ENCODE assay signal across 9 cellular contexts in the genomic region with DNA sequence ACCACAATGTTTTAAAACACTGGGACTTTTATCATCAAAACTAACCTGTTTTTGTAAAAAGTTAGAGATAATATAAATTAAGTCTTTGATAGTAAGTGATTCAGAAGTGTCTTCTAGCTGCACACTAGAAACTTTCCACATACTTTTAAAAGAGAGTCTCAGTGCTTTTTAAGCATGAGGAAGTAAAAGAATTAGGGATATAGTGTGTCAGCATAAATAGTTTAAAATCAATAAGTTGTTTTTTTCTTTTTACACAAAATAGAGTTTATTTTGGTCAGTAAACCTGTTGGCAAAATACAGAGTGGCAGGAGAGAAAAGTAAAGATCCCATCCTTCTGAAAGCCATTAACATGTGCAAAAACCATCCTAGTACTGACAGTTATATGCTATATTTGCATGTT. TPM values are rescaled to one million over a fixed set of nuclear protein-coding genes. Genes with fewer than 3 reads are reported as not detected.
DNase-seq lines count a peak whose midpoint lies in the region; ATAC-seq and TF ChIP-seq lines count a peak whose summit lies in the region.
"Had no signal": no experiment of that assay in that cellular context is flagged by ENCODE, and none has a peak within 500 bp of the region (broad histone marks: within the 10 kb centered on the region; RNA-seq: fewer than 3 reads in every experiment).

No MANE protein-coding gene starts in this region.

- peaks cover 28% of the 10 kb centered on the region for H3K4me1 Mint-ChIP-seq in activated T-cell treated with anti-CD3 and anti-CD28 coated beads, Interleukin-2, amount 50 U/mL, for 72 hours (ENCODE audit: low read depth)

- H3K4me3 Mint-ChIP-seq in activated T-cell treated with anti-CD3 and anti-CD28 coated beads, Interleukin-2, amount 50 U/mL, for 72 hours: peak overlapping the region; percentile 90 to 96

- peaks cover 0 to 11% (median 9%) of the 10 kb centered on the region in 4 donors for H3K36me3 ChIP-seq in stomach

- TF ChIP-seq EP300 in stomach (IDR thresholded peaks at IDR 0.05): no peak

- H3K27me3 ChIP-seq in stomach: no peaks in the 10 kb centered on the region

- peaks cover 0 to 6% of the 10 kb centered on the region in 2 donors for H3K36me3 Mint-ChIP-seq in activated T-cell treated with anti-CD3 and anti-CD28 coated beads, Interleukin-2, amount 50 U/mL, for 72 hours (ENCODE audit: insufficient read depth in 2 of 2)

- DNase-seq in activated T-cell treated with anti-CD3 and anti-CD28 coated beads, Interleukin-2, amount 50 U/mL, for 72 hours: no peak
- no peak for DNase-seq in activated T-cell treated with anti-CD3 and anti-CD28 coated beads, Interleukin-2, amount 50 U/mL, for 1 hour
- DNase-seq in foreskin fibroblast (no peak), stomach (no peak), NCI-H2029 treated with DMSO at 0.1 percent for 48 hours (lab: John Stamatoyannopoulos, UW) (no peak), T1000 (lab: John Stamatoyannopoulos, UW) (no peak)
- DNase-seq: COR-L47 had no signal

- no peak for TF ChIP-seq CTCF in WI38 (IDR thresholded peaks at IDR 0.05; ENCODE audit: low read depth, low read length)
- TF ChIP-seq CTCF in foreskin fibroblast (IDR thresholded peaks at IDR 0.05; ENCODE audit: low read depth, low read length): no peak
- TF ChIP-seq CTCF in stomach (IDR thresholded peaks at IDR 0.05): no peak

- H3K9me3 ChIP-seq in stomach: no peaks in the 10 kb centered on the region

- no peak for ATAC-seq in activated T-cell treated with anti-CD3 and anti-CD28 coated beads, Interleukin-2, amount 50 U/mL, for 72 hours (replicated peaks in 1 of 2)
- no peak for ATAC-seq in HG03565 (IDR thresholded peaks at IDR 0.05; ENCODE audit: unreplicated experiment)

- H3K4me3 ChIP-seq in WI38 (ENCODE audit: low read depth, low read length) (peak overlapping the region; percentile 80), foreskin fibroblast (ENCODE audit: low read depth in 1 of 2, low read length in 2 of 2) (peak overlapping the region; percentile 74 to 95), stomach (peak overlapping the region in 2 of 4 donors; percentile 83 to 96)

- TF ChIP-seq POLR2A in stomach (IDR thresholded peaks at IDR 0.05): no peak

- H3K4me1 ChIP-seq in stomach: peaks cover 0 to 41% (median 25%) of the 10 kb centered on the region in 4 donors

- H3K9me3 Mint-ChIP-seq in activated T-cell treated with anti-CD3 and anti-CD28 coated beads, Interleukin-2, amount 50 U/mL, for 72 hours: no peaks in the 10 kb centered on the region

- peak overlapping the region in 4 of 5 donors; percentile 92 to 98 (median 95) for H3K27ac ChIP-seq in stomach

- H3K27me3 Mint-ChIP-seq in activated T-cell treated with anti-CD3 and anti-CD28 coated beads, Interleukin-2, amount 50 U/mL, for 72 hours (ENCODE audit: low read depth): no peaks in the 10 kb centered on the region

- peak overlapping the region; percentile 96 for H3K27ac Mint-ChIP-seq in activated T-cell treated with anti-CD3 and anti-CD28 coated beads, Interleukin-2, amount 50 U/mL, for 72 hours

- intact Hi-C loops in stomach (cut with DNase I; ENCODE audit: low total_unique reads): no loop called here

RNA-seq across cellular contexts. Expression of a gene that starts 1.7 kb away (rescaled TPM):
- 10 to 100 TPM; 60.0 to 60.3 TPM for total RNA-seq in activated T-cell treated with anti-CD3 and anti-CD28 coated beads, Interleukin-2, amount 50 U/mL, for 72 hours
- 100 to 1,000 TPM in 2 of 5 donors, 10 to 100 TPM in 3; 33.9 to 157 (median 61.3) TPM for total RNA-seq in stomach
- polyA plus RNA-seq in stomach: 10 to 100 TPM; 17.7 to 23.2 (median 19.6) TPM
